Comparison of ENCODE assay signal across 9 cellular contexts in the genomic region with DNA sequence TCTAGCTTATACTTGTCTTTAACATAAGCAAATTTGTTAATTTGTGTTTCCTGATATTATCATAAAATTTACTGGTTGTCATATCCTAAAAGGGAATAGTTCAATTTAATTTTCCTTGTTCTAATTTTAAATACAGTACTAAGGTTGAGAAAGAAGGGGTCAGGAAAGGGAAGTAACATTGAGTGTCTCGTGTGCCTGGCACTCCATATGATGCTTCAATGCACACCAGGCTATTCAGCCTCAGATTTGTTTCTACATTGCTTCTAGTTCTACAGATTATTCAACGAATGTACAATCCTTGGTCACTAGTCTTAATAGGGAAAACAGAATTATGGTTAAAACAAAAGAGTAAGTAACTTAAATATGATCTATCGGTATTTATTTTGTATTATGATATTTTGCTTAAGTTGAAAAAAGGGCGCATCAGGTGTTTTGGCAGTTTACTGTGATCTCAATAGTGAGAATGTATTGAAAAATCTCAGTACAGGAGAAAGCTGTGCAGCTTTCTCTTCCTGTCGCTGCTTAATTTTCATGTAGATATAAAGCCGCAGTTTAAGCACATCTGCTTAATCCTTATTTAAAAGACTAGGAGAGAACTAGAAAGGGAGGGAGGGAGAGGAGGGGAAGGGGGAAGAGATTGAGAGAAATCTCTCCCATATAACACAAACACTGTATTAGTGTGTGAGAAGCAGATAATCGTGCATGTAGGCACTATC. TPM values are rescaled to one million over a fixed set of nuclear protein-coding genes. Genes with fewer than 3 reads are reported as not detected.
DNase-seq lines count a peak whose midpoint lies in the region; TF ChIP-seq lines count a peak whose summit lies in the region.
"Had no signal": no experiment of that assay in that cellular context is flagged by ENCODE, and none has a peak within 500 bp of the region (broad histone marks: within the 10 kb centered on the region; RNA-seq: fewer than 3 reads in every experiment).

No MANE protein-coding gene starts in this region.

- no peak overlapping the region for H2BK15ac ChIP-seq in H9 (ENCODE audit: low read depth, low read length)

- H3K23me2 ChIP-seq in H9 (ENCODE audit: insufficient read length, low read depth, low read length, poor library complexity, severe bottlenecking) = no peaks in the 10 kb centered on the region

- H3K36me3 Mint-ChIP-seq in H9 (ENCODE audit: insufficient read depth in 1 of 3, low read depth in 3 of 3) (peaks cover 0 to 5% (median 0%) of the 10 kb centered on the region in 3 experiments; a peak in 2 of 7 replicates), neural progenitor cell (no peaks in the 10 kb centered on the region)

- no peak overlapping the region for H2BK12ac ChIP-seq in H9 (ENCODE audit: insufficient read length, low read depth, low read length)

- H2AK5ac ChIP-seq in H9 (ENCODE audit: insufficient read length, low read length) = no peak overlapping the region

- peak overlapping the region in 2 of 3 experiments; percentile 9 to 67; a peak in 3 of 7 replicates for H3K27ac Mint-ChIP-seq in H9
- no peak overlapping the region for H3K27ac Mint-ChIP-seq in neural progenitor cell

- no peak overlapping the region for H3K4me2 ChIP-seq in H9 (ENCODE audit: insufficient read depth, insufficient read length, low read length)
- H3K4me2 ChIP-seq in neural progenitor cell = no peak overlapping the region

- H3K9me3 ChIP-seq in H9 (ENCODE audit: control insufficient read depth, low read depth, low read length) (no peaks in the 10 kb centered on the region), neural progenitor cell (ENCODE audit: low read depth) (no peaks in the 10 kb centered on the region)

- H4K5ac ChIP-seq in H9 (ENCODE audit: insufficient read length, low read depth, low read length) = no peak overlapping the region

- H3K56ac ChIP-seq in H9 (ENCODE audit: insufficient read length, low read depth, low read length) = no peak overlapping the region

- H3F3A ChIP-seq in neural progenitor cell (ENCODE audit: low read depth) = no peaks in the 10 kb centered on the region

- H4K20me1 ChIP-seq in H9 (ENCODE audit: control insufficient read depth, insufficient read depth, insufficient read length) (no peaks in the 10 kb centered on the region), neural progenitor cell (ENCODE audit: low read depth) (no peaks in the 10 kb centered on the region)

- H2BK5ac ChIP-seq in H9 (ENCODE audit: insufficient read length, low read length) = no peak overlapping the region

- no peaks in the 10 kb centered on the region for H3K27me3 ChIP-seq in H9 (ENCODE audit: insufficient read depth, low read length)
- H3K27me3 ChIP-seq in neural progenitor cell = no peaks in the 10 kb centered on the region

- H3K23ac ChIP-seq in H9 (ENCODE audit: insufficient read length, low read depth, low read length) = no peak overlapping the region

- H3T11ph ChIP-seq in H9 (ENCODE audit: low read length) = no peak overlapping the region

- H2BK120ac ChIP-seq in H9 (ENCODE audit: low read depth, low read length, poor library complexity, severe bottlenecking) = no peak overlapping the region

- H3K4me3 Mint-ChIP-seq in H9 = no peak overlapping the region
- H3K4me3 Mint-ChIP-seq in neural progenitor cell = no peak overlapping the region

- H2AFZ ChIP-seq in H9 (ENCODE audit: low read length) (no peak overlapping the region), neural progenitor cell (replicated peaks) (peak overlapping the region; percentile 27)

- no peak overlapping the region for H2BK20ac ChIP-seq in H9 (ENCODE audit: low read depth, low read length, poor library complexity, severe bottlenecking)

- DNase-seq in SIG-M5 treated with dmso at 0.1 percent for 504 hours (lab: John Stamatoyannopoulos, UW; ENCODE audit: unreplicated experiment) = peak; percentile 68
- no peak for DNase-seq in SIG-M5 (lab: John Stamatoyannopoulos, UW)
- no peak for DNase-seq in H9
- peak; percentile 90 for DNase-seq in NCI-H82 (lab: John Stamatoyannopoulos, UW)
- no peak for DNase-seq in neural progenitor cell (ENCODE audit: low spot score)
- no peak for DNase-seq in kidney tubule cell (ENCODE audit: low spot score)
- DNase-seq in NCI-H510A treated with DMSO at 0.1 percent for 48 hours (lab: John Stamatoyannopoulos, UW) = no peak
- DNase-seq in DMS114 treated with DMSO at 0.1 percent for 48 hours (lab: John Stamatoyannopoulos, UW; ENCODE audit: unreplicated experiment) = no peak
- DNase-seq: NCI-H446 treated with DMSO at 0.1 percent for 48 hours had no signal

- no peaks in the 10 kb centered on the region for H3K79me1 ChIP-seq in H9 (ENCODE audit: insufficient read depth, low read depth, low read length, poor library complexity, severe bottlenecking)

- WGBS in H9 (ENCODE audit: extremely low coverage, insufficient read length, low lambda C conversion rate) = no CpG with 5 or more reads among the region's 7 CpGs

- H3K9ac ChIP-seq in H9 (ENCODE audit: extremely low read depth, insufficient read length, low read length) (no peak overlapping the region), neural progenitor cell (no peak overlapping the region)

- peaks cover 0 to 2% of the 10 kb centered on the region in 2 experiments; a peak in 1 of 5 replicates for H3K9me3 Mint-ChIP-seq in H9
- no peaks in the 10 kb centered on the region for H3K9me3 Mint-ChIP-seq in neural progenitor cell

- no peak overlapping the region for H4K8ac ChIP-seq in H9 (replicated peaks; ENCODE audit: insufficient read length, low read depth, low read length)

- no peak overlapping the region for H4K91ac ChIP-seq in H9 (ENCODE audit: insufficient read length, low read depth, low read length)

- no peaks in the 10 kb centered on the region for H3K36me3 ChIP-seq in neural progenitor cell

- H3K27me3 Mint-ChIP-seq in H9 (ENCODE audit: low read depth) (no peaks in the 10 kb centered on the region), neural progenitor cell (ENCODE audit: insufficient read depth, low read depth) (no peaks in the 10 kb centered on the region)

- TF ChIP-seq CTCF in H9 (conservative IDR thresholded peaks at IDR 0.05) (no peak), neural progenitor cell (IDR thresholded peaks at IDR 0.05) (no peak)

- H3K18ac ChIP-seq in H9 (ENCODE audit: insufficient read length, low read depth, low read length) = no peak overlapping the region

- H3K79me2 ChIP-seq in H9 (ENCODE audit: insufficient read depth, low read length) (no peaks in the 10 kb centered on the region), neural progenitor cell (ENCODE audit: low read depth) (no peaks in the 10 kb centered on the region)

- no peak overlapping the region for H3K4ac ChIP-seq in H9 (ENCODE audit: low read depth, low read length)

- H3K4me1 Mint-ChIP-seq in H9 (peaks cover 21 to 34% of the 10 kb centered on the region in 2 experiments), neural progenitor cell (peaks cover 26% of the 10 kb centered on the region)

- H3K4me1 ChIP-seq in H9 (ENCODE audit: insufficient read depth, low read length) (no peaks in the 10 kb centered on the region), neural progenitor cell (peaks cover 8% of the 10 kb centered on the region)

- no peak overlapping the region for H3K27ac ChIP-seq in H9 (ENCODE audit: insufficient read length, low read depth, low read length)
- H3K27ac ChIP-seq in neural progenitor cell = no peak overlapping the region

- H3K14ac ChIP-seq in H9 (ENCODE audit: insufficient read depth, low read length) = no peak overlapping the region

- H3K4me3 ChIP-seq in neural progenitor cell = no peak overlapping the region

RNA-seq across cellular contexts. Expression of a gene that starts 13.0 kb away (rescaled TPM):
- not detected in 2 replicates for total RNA-seq in H9 (2021)
- not detected in 2 replicates for total RNA-seq in neural progenitor cell (ENCODE audit: low replicate concordance)

Comparison
In these comparisons a context has a peak if more than half of its experiments do, and no peak if none do; other contexts are left out.
1. DNase-seq: peak in SIG-M5 treated with dmso at 0.1 percent for 504 hours (single experiment) and NCI-H82 (single experiment); none in SIG-M5 (single experiment), H9 (single experiment), neural progenitor cell (single experiment), kidney tubule cell (single experiment), NCI-H510A treated with DMSO at 0.1 percent for 48 hours (single experiment) and DMS114 treated with DMSO at 0.1 percent for 48 hours (single experiment).